8 cellular contexts compared by ENCODE assay signal in the genomic region with DNA sequence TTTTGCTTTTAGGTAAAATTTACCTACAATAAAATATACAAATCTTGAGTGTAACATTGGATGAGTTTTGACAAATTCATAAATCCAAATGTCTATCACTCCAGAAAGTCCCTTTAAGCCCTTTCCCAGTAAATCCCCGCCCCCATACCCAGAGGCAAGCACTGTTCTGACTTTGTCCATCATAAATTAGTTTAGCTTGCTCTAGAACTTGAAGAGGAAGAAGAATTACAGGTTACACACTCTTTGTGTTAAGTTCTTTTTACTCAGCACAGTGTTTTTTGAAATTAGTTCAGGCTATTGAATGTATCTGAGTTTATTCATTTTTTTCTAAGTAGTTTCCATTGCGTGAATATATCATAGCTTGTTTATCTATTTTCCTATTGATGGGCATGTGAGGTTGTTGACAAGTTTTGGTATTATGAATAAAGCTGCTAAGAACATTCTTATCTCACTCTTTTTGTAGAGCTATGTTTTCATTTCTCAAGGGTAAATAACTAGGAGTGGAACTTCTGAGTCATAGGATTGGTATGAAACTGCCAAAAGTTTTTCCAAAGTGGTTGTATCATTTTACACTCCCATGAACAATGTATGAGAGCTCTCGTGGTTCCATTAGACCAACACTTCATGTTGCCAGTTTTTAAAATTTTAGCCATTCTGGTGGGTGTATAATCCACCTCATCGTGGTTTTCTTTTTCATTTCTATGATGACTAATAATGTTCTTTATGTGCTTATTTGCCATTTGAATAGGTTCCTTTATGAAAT. TPM values are rescaled to one million over a fixed set of nuclear protein-coding genes. Genes with fewer than 3 reads are reported as not detected.
A peak's percentile ranks its signal among the peaks of the same experiment; 100 is the strongest.
DNase-seq lines count a peak whose midpoint lies in the region; ATAC-seq, FAIRE-seq and TF ChIP-seq lines count a peak whose summit lies in the region.
"Had no signal": no experiment of that assay in that cellular context is flagged by ENCODE, and none has a peak within 500 bp of the region (broad histone marks: within the 10 kb centered on the region; RNA-seq: fewer than 3 reads in every experiment).

No MANE protein-coding gene starts in this region.

- peak overlapping the region in 1 of 2 donors; percentile 11 for H3K27ac ChIP-seq in kidney (ENCODE audit: low read depth in 2 of 2, low read length in 2 of 2)
- H3K27ac ChIP-seq: neutrophil had no signal

- peak; percentile 76 for ATAC-seq in GM18867 (IDR thresholded peaks at IDR 0.05; ENCODE audit: unreplicated experiment)
- ATAC-seq in HG02870 (IDR thresholded peaks at IDR 0.05; ENCODE audit: unreplicated experiment): peak; percentile 85
- ATAC-seq in activated CD8-positive, alpha-beta T cell treated with anti-CD3 and anti-CD28 coated beads for 36 hours: peak; percentile 91
- no peak for ATAC-seq in GM19452 (IDR thresholded peaks at IDR 0.05; ENCODE audit: unreplicated experiment)

- peaks cover 12% of the 10 kb centered on the region for H3K9me3 Mint-ChIP-seq in activated CD8-positive, alpha-beta T cell treated with anti-CD3 and anti-CD28 coated beads for 36 hours

- no peak overlapping the region for H3K4me3 ChIP-seq in kidney (ENCODE audit: low read length in 2 of 2)

- no peak overlapping the region for H3K4me3 Mint-ChIP-seq in activated CD8-positive, alpha-beta T cell treated with anti-CD3 and anti-CD28 coated beads for 36 hours

- H3K9ac ChIP-seq in kidney (ENCODE audit: low read length in 2 of 2): no peak overlapping the region

- intact Hi-C loops in activated CD8-positive, alpha-beta T cell treated with anti-CD3 and anti-CD28 coated beads for 36 hours (cut with micrococcal nuclease): loop anchor here (5.0 kb wide), 1 partner anchor 100 kb away; the partner anchor contains the start of genes HELQ and MRPS18C
- intact Hi-C loops in kidney (cut with DNase I): no loop called here

- no peaks in the 10 kb centered on the region for H3K36me3 ChIP-seq in kidney (ENCODE audit: control insufficient read depth in 1 of 2, insufficient read depth in 2 of 2, low read length in 2 of 2)
- H3K36me3 ChIP-seq: neutrophil had no signal

- H3K36me3 Mint-ChIP-seq in activated CD8-positive, alpha-beta T cell treated with anti-CD3 and anti-CD28 coated beads for 36 hours (ENCODE audit: low read depth): no peaks in the 10 kb centered on the region

- peak; percentile 54 for FAIRE-seq in kidney (lab: Jason Lieb, UNC)

- no peak for TF ChIP-seq CTCF in activated CD8-positive, alpha-beta T cell treated with anti-CD3 and anti-CD28 coated beads for 36 hours (IDR thresholded peaks at IDR 0.05)
- no peak for TF ChIP-seq CTCF in kidney (IDR thresholded peaks at IDR 0.05; ENCODE audit: borderline replicate concordance, extremely low read depth, insufficient read depth)

- H3K4me1 ChIP-seq in kidney (ENCODE audit: control insufficient read depth in 1 of 2, insufficient read depth in 1 of 2, low read depth in 1 of 2, low read length in 2 of 2): no peaks in the 10 kb centered on the region

- CTCF ChIA-PET in activated CD8-positive, alpha-beta T cell treated with anti-CD3 and anti-CD28 coated beads for 36 hours (lab: Charles Lee): interaction anchor here (1.1 to 3.5 kb wide), 3 partner anchors 16 to 74 kb away, joined by 4 to 15 read pairs (median 5); no protein-coding TSS in a partner anchor

- no peaks in the 10 kb centered on the region for H3K9me3 ChIP-seq in kidney (ENCODE audit: control insufficient read depth in 1 of 2, low read length in 2 of 2)
- H3K9me3 ChIP-seq: neutrophil had no signal

- no peaks in the 10 kb centered on the region for H3K27me3 Mint-ChIP-seq in activated CD8-positive, alpha-beta T cell treated with anti-CD3 and anti-CD28 coated beads for 36 hours

- POLR2A ChIA-PET in activated CD8-positive, alpha-beta T cell treated with anti-CD3 and anti-CD28 coated beads for 36 hours (lab: Charles Lee): interaction anchor here (1.1 kb wide), 2 partner anchors 47 to 75 kb away, joined by 3 read pairs; no protein-coding TSS in a partner anchor

- peaks cover 22% of the 10 kb centered on the region for H3K4me1 Mint-ChIP-seq in activated CD8-positive, alpha-beta T cell treated with anti-CD3 and anti-CD28 coated beads for 36 hours (ENCODE audit: low read depth)

- DNase-seq in activated CD8-positive, alpha-beta T cell treated with anti-CD3 and anti-CD28 coated beads for 36 hours: peak; percentile 23
- no peak for DNase-seq in kidney
- no peak for DNase-seq in occipital lobe (lab: John Stamatoyannopoulos, UW)
- no peak for DNase-seq in COLO668 (lab: John Stamatoyannopoulos, UW; ENCODE audit: unreplicated experiment)

- peak overlapping the region; percentile 78 for H3K27ac Mint-ChIP-seq in activated CD8-positive, alpha-beta T cell treated with anti-CD3 and anti-CD28 coated beads for 36 hours

RNA-seq across cellular contexts. Expression of gene HPSE, which starts 22.4 kb away (rescaled TPM):
- total RNA-seq in activated CD8-positive, alpha-beta T cell treated with anti-CD3 and anti-CD28 coated beads for 36 hours: 1 to 10 TPM; 5.5 to 6.0 TPM
- total RNA-seq in kidney (6.8 TPM), occipital lobe (1.6 TPM)
- polyA plus RNA-seq in kidney (ENCODE audit: insufficient read depth, low read depth, low replicate concordance): 1.9 TPM
